1 cellular context compared by ENCODE assay signal in the genomic region with DNA sequence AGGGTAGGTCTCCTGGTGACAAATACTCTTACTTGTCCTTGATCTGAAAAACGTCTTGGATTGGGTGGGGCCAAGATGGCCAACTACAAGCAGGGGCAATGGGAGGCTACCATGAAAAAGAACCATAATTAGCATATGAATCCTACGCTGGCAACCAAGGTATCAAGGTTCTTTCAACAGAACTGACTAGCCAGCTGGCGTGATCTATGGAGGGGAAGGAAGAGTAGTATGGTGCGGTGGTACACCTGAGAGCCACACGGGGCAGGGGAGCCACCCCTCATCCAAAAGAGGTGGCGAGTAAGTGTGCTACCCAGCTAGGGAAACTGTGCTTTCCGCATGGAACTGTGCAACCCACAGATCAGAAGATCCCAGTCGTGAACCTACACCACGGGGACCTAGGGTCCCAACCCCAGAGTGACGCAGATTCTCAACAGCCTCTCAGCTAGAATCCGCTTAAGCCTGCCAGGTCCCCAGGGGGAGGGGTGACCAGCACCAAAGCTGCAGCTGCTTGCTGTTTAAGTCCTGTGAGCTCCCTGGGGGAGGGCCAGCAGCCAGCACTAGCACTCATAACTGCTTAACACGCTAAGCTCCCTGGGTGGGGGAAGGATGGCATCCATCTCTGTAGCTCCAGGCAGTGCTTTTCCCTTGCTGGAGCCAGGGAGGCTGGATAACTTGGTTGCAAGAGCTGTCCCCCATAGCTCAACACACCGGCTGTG.
TF ChIP-seq lines count a peak whose summit lies in the region.

No MANE protein-coding gene starts in this region.

TF ChIP-seq in GM23338, 12 proteins besides CTCF, POLR2A, EP300 and RAD21 (continued from another document):
- TF ChIP-seq, protein P1, sequence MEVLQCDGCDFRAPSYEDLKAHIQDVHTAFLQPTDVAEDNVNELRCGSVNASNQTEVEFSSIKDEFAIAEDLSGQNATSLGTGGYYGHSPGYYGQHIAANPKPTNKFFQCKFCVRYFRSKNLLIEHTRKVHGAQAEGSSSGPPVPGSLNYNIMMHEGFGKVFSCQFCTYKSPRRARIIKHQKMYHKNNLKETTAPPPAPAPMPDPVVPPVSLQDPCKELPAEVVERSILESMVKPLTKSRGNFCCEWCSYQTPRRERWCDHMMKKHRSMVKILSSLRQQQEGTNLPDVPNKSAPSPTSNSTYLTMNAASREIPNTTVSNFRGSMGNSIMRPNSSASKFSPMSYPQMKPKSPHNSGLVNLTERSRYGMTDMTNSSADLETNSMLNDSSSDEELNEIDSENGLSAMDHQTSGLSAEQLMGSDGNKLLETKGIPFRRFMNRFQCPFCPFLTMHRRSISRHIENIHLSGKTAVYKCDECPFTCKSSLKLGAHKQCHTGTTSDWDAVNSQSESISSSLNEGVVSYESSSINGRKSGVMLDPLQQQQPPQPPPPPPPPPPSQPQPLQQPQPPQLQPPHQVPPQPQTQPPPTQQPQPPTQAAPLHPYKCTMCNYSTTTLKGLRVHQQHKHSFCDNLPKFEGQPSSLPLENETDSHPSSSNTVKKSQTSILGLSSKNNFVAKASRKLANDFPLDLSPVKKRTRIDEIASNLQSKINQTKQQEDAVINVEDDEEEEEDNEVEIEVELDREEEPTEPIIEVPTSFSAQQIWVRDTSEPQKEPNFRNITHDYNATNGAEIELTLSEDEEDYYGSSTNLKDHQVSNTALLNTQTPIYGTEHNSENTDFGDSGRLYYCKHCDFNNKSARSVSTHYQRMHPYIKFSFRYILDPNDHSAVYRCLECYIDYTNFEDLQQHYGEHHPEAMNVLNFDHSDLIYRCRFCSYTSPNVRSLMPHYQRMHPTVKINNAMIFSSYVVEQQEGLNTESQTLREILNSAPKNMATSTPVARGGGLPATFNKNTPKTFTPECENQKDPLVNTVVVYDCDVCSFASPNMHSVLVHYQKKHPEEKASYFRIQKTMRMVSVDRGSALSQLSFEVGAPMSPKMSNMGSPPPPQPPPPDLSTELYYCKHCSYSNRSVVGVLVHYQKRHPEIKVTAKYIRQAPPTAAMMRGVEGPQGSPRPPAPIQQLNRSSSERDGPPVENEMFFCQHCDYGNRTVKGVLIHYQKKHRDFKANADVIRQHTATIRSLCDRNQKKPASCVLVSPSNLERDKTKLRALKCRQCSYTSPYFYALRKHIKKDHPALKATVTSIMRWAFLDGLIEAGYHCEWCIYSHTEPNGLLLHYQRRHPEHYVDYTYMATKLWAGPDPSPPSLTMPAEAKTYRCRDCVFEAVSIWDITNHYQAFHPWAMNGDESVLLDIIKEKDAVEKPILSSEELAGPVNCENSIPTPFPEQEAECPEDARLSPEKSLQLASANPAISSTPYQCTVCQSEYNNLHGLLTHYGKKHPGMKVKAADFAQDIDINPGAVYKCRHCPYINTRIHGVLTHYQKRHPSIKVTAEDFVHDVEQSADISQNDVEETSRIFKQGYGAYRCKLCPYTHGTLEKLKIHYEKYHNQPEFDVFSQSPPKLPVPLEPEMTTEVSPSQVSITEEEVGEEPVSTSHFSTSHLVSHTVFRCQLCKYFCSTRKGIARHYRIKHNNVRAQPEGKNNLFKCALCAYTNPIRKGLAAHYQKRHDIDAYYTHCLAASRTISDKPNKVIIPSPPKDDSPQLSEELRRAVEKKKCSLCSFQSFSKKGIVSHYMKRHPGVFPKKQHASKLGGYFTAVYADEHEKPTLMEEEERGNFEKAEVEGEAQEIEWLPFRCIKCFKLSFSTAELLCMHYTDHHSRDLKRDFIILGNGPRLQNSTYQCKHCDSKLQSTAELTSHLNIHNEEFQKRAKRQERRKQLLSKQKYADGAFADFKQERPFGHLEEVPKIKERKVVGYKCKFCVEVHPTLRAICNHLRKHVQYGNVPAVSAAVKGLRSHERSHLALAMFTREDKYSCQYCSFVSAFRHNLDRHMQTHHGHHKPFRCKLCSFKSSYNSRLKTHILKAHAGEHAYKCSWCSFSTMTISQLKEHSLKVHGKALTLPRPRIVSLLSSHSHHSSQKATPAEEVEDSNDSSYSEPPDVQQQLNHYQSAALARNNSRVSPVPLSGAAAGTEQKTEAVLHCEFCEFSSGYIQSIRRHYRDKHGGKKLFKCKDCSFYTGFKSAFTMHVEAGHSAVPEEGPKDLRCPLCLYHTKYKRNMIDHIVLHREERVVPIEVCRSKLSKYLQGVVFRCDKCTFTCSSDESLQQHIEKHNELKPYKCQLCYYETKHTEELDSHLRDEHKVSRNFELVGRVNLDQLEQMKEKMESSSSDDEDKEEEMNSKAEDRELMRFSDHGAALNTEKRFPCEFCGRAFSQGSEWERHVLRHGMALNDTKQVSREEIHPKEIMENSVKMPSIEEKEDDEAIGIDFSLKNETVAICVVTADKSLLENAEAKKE (CRISPR knock-in tag; IDR thresholded peaks at IDR 0.05) = 0 out of 2 replicates have a peak, but pooled peaks have one; percentile 23
- TF ChIP-seq JUNB (IDR thresholded peaks at IDR 0.05; ENCODE audit: unreplicated experiment) (no peak), POLR2AphosphoS5 (IDR thresholded peaks at IDR 0.05; ENCODE audit: low read depth) (no peak)
